In genomic region chr3:161409069-161409468, GRCh38 we compare ENCODE assay signal across 8 cellular contexts. TPM values are rescaled to one million over a fixed set of nuclear protein-coding genes. Genes with fewer than 3 reads are reported as not detected.
DNase-seq lines count a peak whose midpoint lies in the region; ATAC-seq and TF ChIP-seq lines count a peak whose summit lies in the region.

No MANE protein-coding gene starts in this region.

- H2BK120ac ChIP-seq in mesenchymal stem cell (ENCODE audit: low read depth, low read length): no peak overlapping the region

- H3K4me2 ChIP-seq in PC-3 (ENCODE audit: low read length): peak overlapping the region; percentile 41
- H3K4me2 ChIP-seq in mesenchymal stem cell (ENCODE audit: low read length, poor library complexity, severe bottlenecking): no peak overlapping the region

- H3K27ac ChIP-seq in A673 (ENCODE audit: low read depth, low read length, poor library complexity, severe bottlenecking): no peak overlapping the region
- peak overlapping the region; percentile 98 for H3K27ac ChIP-seq in PC-3 (ENCODE audit: low read length)
- H3K27ac ChIP-seq in mesenchymal stem cell (ENCODE audit: low read length, poor library complexity, severe bottlenecking): no peak overlapping the region

- H2AFZ ChIP-seq in PC-3 (ENCODE audit: low read length) (no peak overlapping the region), mesenchymal stem cell (ENCODE audit: low read depth, low read length) (no peak overlapping the region)

- H3K36me3 ChIP-seq in A673 (ENCODE audit: insufficient read depth, low read length, poor library complexity, severe bottlenecking) (no peaks in the 10 kb centered on the region), PC-3 (ENCODE audit: low read depth, low read length) (no peaks in the 10 kb centered on the region), mesenchymal stem cell (ENCODE audit: control insufficient read depth in 1 of 2, insufficient read depth in 2 of 2, low read depth in 1 of 2, low read length in 2 of 2) (no peaks in the 10 kb centered on the region)

- H3F3A ChIP-seq in PC-3 (ENCODE audit: low read length, unreplicated experiment): peaks cover 22% of the 10 kb centered on the region

- H2BK15ac ChIP-seq in mesenchymal stem cell (ENCODE audit: low read depth, poor library complexity, severe bottlenecking): no peak overlapping the region

- DNase-seq in A673 (ENCODE audit: low spot score) (peak; percentile 74), GM12864 (ENCODE audit: low read depth) (no peak), PC-3 (peak; percentile 94), cerebellar cortex (ENCODE audit: low spot score) (peak; percentile 68), mesenchymal stem cell (peak; percentile 47), NCI-H187 treated with DMSO at 0.1 percent for 48 hours (lab: John Stamatoyannopoulos, UW) (no peak)
- peak; percentile 54 for DNase-seq in Jurkat, Clone E6-1 (ENCODE audit: low read depth, low spot score)

- H4K20me1 ChIP-seq in PC-3 (ENCODE audit: low read length): no peaks in the 10 kb centered on the region

- no peak overlapping the region for H3K23ac ChIP-seq in mesenchymal stem cell (ENCODE audit: low read length in 2 of 2)

- no peak for ATAC-seq in PC-3
- ATAC-seq in GM21723 (IDR thresholded peaks at IDR 0.05; ENCODE audit: unreplicated experiment): no peak

- no peak overlapping the region for H3K14ac ChIP-seq in mesenchymal stem cell (ENCODE audit: low read length in 2 of 2)

- H3K9ac ChIP-seq in PC-3 (ENCODE audit: low read length) (peak overlapping the region; percentile 98), mesenchymal stem cell (ENCODE audit: low read length) (peak overlapping the region; percentile 30)

- H3K79me2 ChIP-seq in PC-3 (ENCODE audit: low read length): no peaks in the 10 kb centered on the region

- H2BK12ac ChIP-seq in mesenchymal stem cell (ENCODE audit: low read length in 2 of 2): no peak overlapping the region

- no peaks in the 10 kb centered on the region for H3K9me3 ChIP-seq in A673 (ENCODE audit: low read depth, low read length, poor library complexity, severe bottlenecking)
- H3K9me3 ChIP-seq in PC-3 (ENCODE audit: low read length): no peaks in the 10 kb centered on the region
- H3K9me3 ChIP-seq in mesenchymal stem cell (ENCODE audit: control insufficient read depth, low read length): no peaks in the 10 kb centered on the region

- H3K27me3 ChIP-seq in A673 (replicated peaks; ENCODE audit: insufficient read depth, low read depth, low read length, poor library complexity): no peaks in the 10 kb centered on the region
- no peaks in the 10 kb centered on the region for H3K27me3 ChIP-seq in PC-3 (ENCODE audit: low read length)
- H3K27me3 ChIP-seq in mesenchymal stem cell (ENCODE audit: control insufficient read depth in 1 of 2, insufficient read depth in 1 of 2, low read length in 2 of 2): no peaks in the 10 kb centered on the region

- intact Hi-C loops in A673 (cut with micrococcal nuclease; ENCODE audit: unreplicated experiment) (loop anchor here (2.0 to 10.0 kb wide), 3 partner anchors 104 to 722 kb away; no protein-coding TSS in a partner anchor), PC-3 (cut with micrococcal nuclease) (loop anchor here (1.0 to 5.0 kb wide), 6 partner anchors 14 to 312 kb away; partner anchors contain the start of gene NMD3)

- BruUV-seq in A673 (replicated peaks; lab: Mats Ljungman, UMichigan): no TSS peak
- no TSS peak for BruUV-seq in PC-3 (replicated peaks; lab: Mats Ljungman, UMichigan)

- CTCF ChIA-PET in A673 (lab: Charles Lee) (no interaction called here), PC-3 (lab: Charles Lee) (interaction anchor here (0.5 to 1.2 kb wide), 4 partner anchors 38 to 134 kb away, joined by 3 to 5 read pairs (median 4); partner anchors contain the start of gene SPTSSB)

- POLR2A ChIA-PET in A673 (lab: Charles Lee; ENCODE audit: low non-redundant PET): no interaction called here
- POLR2A ChIA-PET in PC-3 (lab: Charles Lee; ENCODE audit: unreplicated experiment): interaction anchor here (0.5 kb wide), 1 partner anchor 91 kb away, joined by 5 read pairs; no protein-coding TSS in a partner anchor

- peak; percentile 64 for TF ChIP-seq CTCF in A673 (conservative IDR thresholded peaks at IDR 0.05; ENCODE audit: low read depth, low read length)
- TF ChIP-seq CTCF in GM12864 (IDR thresholded peaks at IDR 0.05; ENCODE audit: low read depth, low read length, missing control alignments): peak; percentile 50
- peak; percentile 92 for TF ChIP-seq CTCF in PC-3 (conservative IDR thresholded peaks at IDR 0.05; ENCODE audit: low read depth, low read length)

- no peak overlapping the region for H3K4ac ChIP-seq in mesenchymal stem cell (ENCODE audit: low read depth in 1 of 2, low read length in 2 of 2)

- H3K18ac ChIP-seq in mesenchymal stem cell (ENCODE audit: low read depth in 1 of 2, low read length in 2 of 2): no peak overlapping the region

- H3K9me2 ChIP-seq in PC-3 (replicated peaks; ENCODE audit: low read length): no peaks in the 10 kb centered on the region

- 40% methylated on average over 3 of the region's 3 CpGs for WGBS in mesenchymal stem cell

- no peak overlapping the region for H3K4me3 ChIP-seq in A673 (ENCODE audit: low read depth, low read length, poor library complexity, severe bottlenecking)
- H3K4me3 ChIP-seq in GM12864 (ENCODE audit: low read depth, low read length): no peak overlapping the region
- no peak overlapping the region for H3K4me3 ChIP-seq in Jurkat, Clone E6-1 (ENCODE audit: low read length)
- H3K4me3 ChIP-seq in PC-3 (ENCODE audit: low read length): no peak overlapping the region
- H3K4me3 ChIP-seq in mesenchymal stem cell (ENCODE audit: insufficient read depth in 1 of 2, low read depth in 1 of 2, low read length in 2 of 2): no peak overlapping the region

- H2BK5ac ChIP-seq in mesenchymal stem cell (ENCODE audit: low read depth, low read length, poor library complexity, severe bottlenecking): no peak overlapping the region

- H3K4me1 ChIP-seq in A673 (ENCODE audit: insufficient read depth, low read length, poor library complexity, severe bottlenecking) (no peaks in the 10 kb centered on the region), PC-3 (ENCODE audit: insufficient read depth, low read length) (peaks cover 82% of the 10 kb centered on the region), mesenchymal stem cell (ENCODE audit: control insufficient read depth, insufficient read depth, low read depth, low read length) (no peaks in the 10 kb centered on the region)

- H2AK5ac ChIP-seq in mesenchymal stem cell (ENCODE audit: low read length, severe bottlenecking): no peak overlapping the region

- no peaks in the 10 kb centered on the region for H3K79me1 ChIP-seq in mesenchymal stem cell (replicated peaks; ENCODE audit: low read length, poor library complexity, severe bottlenecking)

- H4K91ac ChIP-seq in mesenchymal stem cell (ENCODE audit: low read length): no peak overlapping the region

- no peak overlapping the region for H4K8ac ChIP-seq in mesenchymal stem cell (ENCODE audit: low read length)

RNA-seq across cellular contexts. Expression of gene SPTSSB, which starts 37.8 kb away (rescaled TPM):
- total RNA-seq in A673 (2021) (not detected in 2 replicates), PC-3 (2014; rRNA removed) (78.0 and 144 TPM in 2 replicates)
- not detected for polyA plus RNA-seq in Jurkat, Clone E6-1 (2012; ENCODE audit: insufficient read depth, insufficient read length)
- polyA plus RNA-seq in mesenchymal stem cell (2013, experiment 1 of 2): not detected
- polyA plus RNA-seq in mesenchymal stem cell (2013, experiment 2 of 2): not detected

Comparison
In these comparisons a context has a peak if more than half of its experiments do, and no peak if none do; other contexts are left out.
1. DNase-seq: peak in A673 (single experiment), Jurkat, Clone E6-1 (single experiment), PC-3 (single experiment), cerebellar cortex (single experiment) and mesenchymal stem cell (single experiment); none in GM12864 (single experiment) and NCI-H187 treated with DMSO at 0.1 percent for 48 hours (single experiment).
2. RNA of gene SPTSSB, which starts 37.8 kb away (total RNA-seq): 78.0 to 144 TPM in PC-3; not detected in A673; every median in the first group is over 10 times any median in the second.
3. Peak in every context shown above with its lines, with median percentiles within 50 percentile points of each other: CTCF ChIP-seq.